ENCODE assay signal across 1 cellular context in the genomic region with DNA sequence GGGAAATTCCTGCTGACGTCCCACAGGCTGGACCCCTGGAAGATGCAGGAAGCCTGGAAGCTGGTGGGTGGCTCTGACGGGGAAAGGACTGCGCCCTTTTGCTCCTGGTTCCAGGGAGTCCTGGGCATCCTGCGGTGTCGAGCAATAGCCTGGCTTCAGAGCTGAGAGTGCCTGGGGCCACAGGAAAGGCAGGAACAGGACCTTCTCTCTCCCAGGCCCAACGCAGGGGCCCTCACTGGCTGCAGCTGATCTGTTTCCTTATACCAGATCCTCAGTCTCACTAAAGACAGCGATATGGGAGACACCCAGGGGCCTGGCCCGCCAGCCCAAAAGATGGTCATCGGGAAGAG.
TF ChIP-seq lines count a peak whose summit lies in the region.

No MANE protein-coding gene starts in this region.

TF ChIP-seq in A549, 52 proteins besides CTCF, POLR2A, EP300 and RAD21:
- no peak for TF ChIP-seq HOXA7 (CRISPR knock-in tag; IDR thresholded peaks at IDR 0.05)
TF ChIP-seq in A549: peak in this region for 0.
